In genomic region chr1:148317288-148317985, GRCh38 we compare ENCODE assay signal across 12 cellular contexts.
DNase-seq lines count a peak whose midpoint lies in the region; ATAC-seq and TF ChIP-seq lines count a peak whose summit lies in the region.
"Had no signal": no experiment of that assay in that cellular context is flagged by ENCODE, and none has a peak within 500 bp of the region (broad histone marks: within the 10 kb centered on the region; RNA-seq: fewer than 3 reads in every experiment).

No MANE protein-coding gene starts in this region.

- H3K27me3 ChIP-seq in CD4-positive, CD25-positive, alpha-beta regulatory T cell (ENCODE audit: control insufficient read depth, insufficient read depth, low read length), result peaks cover 38% of the 10 kb centered on the region
- peaks cover 46% of the 10 kb centered on the region for H3K27me3 ChIP-seq in HUES48 (ENCODE audit: control insufficient read depth, insufficient read depth, low read length)

- peaks cover 0 to 8% (median 0%) of the 10 kb centered on the region in 7 donors for H3K9me3 Mint-ChIP-seq in CD4-positive, CD25-positive, alpha-beta regulatory T cell
- no peaks in the 10 kb centered on the region for H3K9me3 Mint-ChIP-seq in natural killer cell treated with Interleukin-12 subunit alpha and Interleukin-12 subunit beta and Interleukin-15 and Interleukin-18, amount 100 ng/mL, for 72 hours

- no peak for DNase-seq in CD4-positive, CD25-positive, alpha-beta regulatory T cell
- DNase-seq in coronary artery (ENCODE audit: low spot score), result no peak
- DNase-seq in natural killer cell treated with Interleukin-12 subunit alpha and Interleukin-12 subunit beta and Interleukin-15 and Interleukin-18, amount 100 ng/mL, for 72 hours (ENCODE audit: low spot score), result no peak
- no peak for DNase-seq in NCI-H146 treated with DMSO at 0.1 percent for 48 hours (lab: John Stamatoyannopoulos, UW; ENCODE audit: unreplicated experiment)
- DNase-seq in NCI-H1417 (lab: John Stamatoyannopoulos, UW), result no peak
- no peak for DNase-seq in pons (ENCODE audit: low spot score)
- no peak for DNase-seq in DMS 273 (lab: John Stamatoyannopoulos, UW; ENCODE audit: unreplicated experiment)
- DNase-seq: activated CD4-positive, CD25-positive, alpha-beta regulatory T cell treated with anti-CD3 and anti-CD28 coated beads, Interleukin-2, amount 50 U/mL, for 72 hours; SHP77 had no signal

- no peak overlapping the region for H3K9ac ChIP-seq in HUES48 (ENCODE audit: low read depth, low read length)

- peak overlapping the region in 3 of 4 donors; percentile 23 to 93 (median 89) for H3K4me3 Mint-ChIP-seq in CD4-positive, CD25-positive, alpha-beta regulatory T cell
- peak overlapping the region; percentile 98 for H3K4me3 Mint-ChIP-seq in natural killer cell treated with Interleukin-12 subunit alpha and Interleukin-12 subunit beta and Interleukin-15 and Interleukin-18, amount 100 ng/mL, for 72 hours

- H3K36me3 Mint-ChIP-seq in CD4-positive, CD25-positive, alpha-beta regulatory T cell, result no peaks in the 10 kb centered on the region
- H3K36me3 Mint-ChIP-seq in natural killer cell treated with Interleukin-12 subunit alpha and Interleukin-12 subunit beta and Interleukin-15 and Interleukin-18, amount 100 ng/mL, for 72 hours, result peaks cover 4% of the 10 kb centered on the region

- H3K4me1 Mint-ChIP-seq in CD4-positive, CD25-positive, alpha-beta regulatory T cell, result peaks cover 4 to 24% (median 14%) of the 10 kb centered on the region in 4 donors
- peaks cover 31 to 37% of the 10 kb centered on the region in 2 donors for H3K4me1 Mint-ChIP-seq in natural killer cell treated with Interleukin-12 subunit alpha and Interleukin-12 subunit beta and Interleukin-15 and Interleukin-18, amount 100 ng/mL, for 72 hours (ENCODE audit: low read depth in 2 of 2)

- peaks cover 80% of the 10 kb centered on the region for H3K27me3 Mint-ChIP-seq in CD4-positive, CD25-positive, alpha-beta regulatory T cell
- peaks cover 40 to 41% of the 10 kb centered on the region in 2 donors for H3K27me3 Mint-ChIP-seq in natural killer cell treated with Interleukin-12 subunit alpha and Interleukin-12 subunit beta and Interleukin-15 and Interleukin-18, amount 100 ng/mL, for 72 hours

- H3K4me1 ChIP-seq in CD4-positive, CD25-positive, alpha-beta regulatory T cell (ENCODE audit: control insufficient read depth, insufficient read depth, low read length, poor library complexity, severe bottlenecking), result peaks cover 12% of the 10 kb centered on the region
- peaks cover 8% of the 10 kb centered on the region for H3K4me1 ChIP-seq in HUES48 (ENCODE audit: control insufficient read depth, insufficient read depth, low read length)

- no peak for ATAC-seq in CD4-positive, CD25-positive, alpha-beta regulatory T cell (ENCODE audit: low read depth in 2 of 2)
- ATAC-seq in natural killer cell treated with Interleukin-12 subunit alpha and Interleukin-12 subunit beta and Interleukin-15 and Interleukin-18, amount 100 ng/mL, for 72 hours, result no peak
- ATAC-seq: body of pancreas, left lobe of liver had no signal

- peak overlapping the region in 1 of 3 donors; percentile 16 for H3K27ac Mint-ChIP-seq in CD4-positive, CD25-positive, alpha-beta regulatory T cell
- peak overlapping the region in 1 of 2 donors; percentile 30 for H3K27ac Mint-ChIP-seq in natural killer cell treated with Interleukin-12 subunit alpha and Interleukin-12 subunit beta and Interleukin-15 and Interleukin-18, amount 100 ng/mL, for 72 hours

- no peaks in the 10 kb centered on the region for H3K9me3 ChIP-seq in CD4-positive, CD25-positive, alpha-beta regulatory T cell (ENCODE audit: control insufficient read depth in 2 of 2, low read length in 2 of 2)
- H3K9me3 ChIP-seq in HUES48 (ENCODE audit: control insufficient read depth, insufficient read depth, low read length), result no peaks in the 10 kb centered on the region
- H3K9me3 ChIP-seq: body of pancreas had no signal

- H3K36me3 ChIP-seq in CD4-positive, CD25-positive, alpha-beta regulatory T cell (ENCODE audit: control insufficient read depth, insufficient read depth, low read length), result no peaks in the 10 kb centered on the region
- H3K36me3 ChIP-seq in HUES48 (ENCODE audit: control insufficient read depth, insufficient read depth, low read length), result no peaks in the 10 kb centered on the region

- H3K4me3 ChIP-seq in CD4-positive, CD25-positive, alpha-beta regulatory T cell (ENCODE audit: low read depth, low read length), result no peak overlapping the region
- peak overlapping the region; percentile 61 for H3K4me3 ChIP-seq in HUES48 (ENCODE audit: low read depth, low read length)
- peak overlapping the region; percentile 54 for H3K4me3 ChIP-seq in coronary artery

- TF ChIP-seq CTCF in coronary artery (IDR thresholded peaks at IDR 0.05), result no peak

- no peak overlapping the region for H3K27ac ChIP-seq in CD4-positive, CD25-positive, alpha-beta regulatory T cell (ENCODE audit: insufficient read depth, low read length, poor library complexity, severe bottlenecking)
- H3K27ac ChIP-seq in HUES48 (ENCODE audit: low read depth, low read length) (no peak overlapping the region), coronary artery (no peak overlapping the region)
